18 cellular contexts compared by ENCODE assay signal in genomic region chr12:39319180-39319579, GRCh38.
"Had no signal": no experiment of that assay in that cellular context is flagged by ENCODE, and none has a peak within 500 bp of the region (broad histone marks: within the 10 kb centered on the region; RNA-seq: fewer than 3 reads in every experiment).

No MANE protein-coding gene starts in this region.

- H3K27ac ChIP-seq: dorsolateral prefrontal cortex, heart left ventricle, right atrium auricular region, suprapubic skin, thyroid gland had no signal

- ATAC-seq: heart left ventricle; left colon; left ventricle myocardium superior; naive thymus-derived CD4-positive, alpha-beta T cell had no signal

- FAIRE-seq: small intestine, urothelium cell line had no signal

- H3K27me3 ChIP-seq: dorsolateral prefrontal cortex, heart left ventricle, right atrium auricular region, suprapubic skin, thyroid gland had no signal

- H3K4me3 ChIP-seq: dorsolateral prefrontal cortex, heart left ventricle, right atrium auricular region, suprapubic skin, thyroid gland had no signal

- H3K9me3 ChIP-seq: heart left ventricle, right atrium auricular region, suprapubic skin, thyroid gland had no signal

- H3K4me1 ChIP-seq: heart left ventricle, right atrium auricular region, suprapubic skin, thyroid gland had no signal

- H3K36me3 ChIP-seq: thyroid gland had no signal

- DNase-seq: cortex of kidney; dorsolateral prefrontal cortex; effector CD8-positive, alpha-beta T cell; foreskin melanocyte; heart left ventricle; hippocampal formation; left colon; left ventricle myocardium superior; mammary epithelial cell; nephron progenitor cell; small intestine; stimulated activated CD4-positive, alpha-beta T cell treated with anti-CD3 and anti-CD28 coated beads, Interleukin-12 subunit alpha, Interleukin-12 subunit beta, amount 100 ng/mL, for 4 hours; stimulated activated naive CD4-positive, alpha-beta T cell; thyroid gland had no signal
